1 cellular context compared by ENCODE assay signal in genomic region chr12:45648070-45648469, GRCh38.
A peak's percentile ranks its signal among the peaks of the same experiment; 100 is the strongest.
TF ChIP-seq lines count a peak whose summit lies in the region.

No MANE protein-coding gene starts in this region.

TF ChIP-seq in HepG2, 621 proteins besides CTCF, POLR2A, EP300 and RAD21 (continued from another document and continues in another):
- TF ChIP-seq HOXA9 (CRISPR knock-in tag; IDR thresholded peaks at IDR 0.05; ENCODE audit: borderline replicate concordance) (no peak), ZNF891 (CRISPR knock-in tag; IDR thresholded peaks at IDR 0.05) (no peak), HNF4A (CRISPR knock-in tag; IDR thresholded peaks at IDR 0.05) (peak; percentile 82), KAT7 (CRISPR knock-in tag; IDR thresholded peaks at IDR 0.05; ENCODE audit: borderline replicate concordance) (no peak), CENPT (CRISPR knock-in tag; IDR thresholded peaks at IDR 0.05; ENCODE audit: low read depth) (no peak), HNF4G (IDR thresholded peaks at IDR 0.05; ENCODE audit: borderline replicate concordance, low read depth, low read length) (no peak), HNF4G (CRISPR knock-in tag; IDR thresholded peaks at IDR 0.05; ENCODE audit: borderline replicate concordance, low read depth) (0 out of 2 replicates have a peak, but pooled peaks have one; percentile 37), ZNF879 (CRISPR knock-in tag; IDR thresholded peaks at IDR 0.05) (no peak), PAF1 (CRISPR knock-in tag; IDR thresholded peaks at IDR 0.05) (no peak), SP2 (CRISPR knock-in tag; IDR thresholded peaks at IDR 0.05) (no peak), SOX13 (IDR thresholded peaks at IDR 0.05) (no peak), SOX13 (CRISPR knock-in tag; conservative IDR thresholded peaks at IDR 0.05 in 1 of 2, IDR thresholded peaks at IDR 0.05 in 1 of 2) (no peak), NR2F6 (IDR thresholded peaks at IDR 0.05) (0 out of 2 replicates have a peak, but pooled peaks have one; percentile 7), NR2F6 (CRISPR knock-in tag; IDR thresholded peaks at IDR 0.05) (no peak), ZNF407 (CRISPR knock-in tag; IDR thresholded peaks at IDR 0.05; ENCODE audit: not compliant biosample characterization) (no peak), ZNF567 (CRISPR knock-in tag; IDR thresholded peaks at IDR 0.05; ENCODE audit: borderline replicate concordance) (no peak), RBM39 (IDR thresholded peaks at IDR 0.05; ENCODE audit: low read depth, low read length, poor library complexity, severe bottlenecking) (no peak), ZSCAN22 (CRISPR knock-in tag; IDR thresholded peaks at IDR 0.05) (no peak), MIER3 (CRISPR knock-in tag; IDR thresholded peaks at IDR 0.05; ENCODE audit: borderline replicate concordance) (no peak), LBX2 (CRISPR knock-in tag; IDR thresholded peaks at IDR 0.05; ENCODE audit: borderline replicate concordance) (no peak), HDAC1 (CRISPR knock-in tag; IDR thresholded peaks at IDR 0.05) (no peak), HOXA7 (CRISPR knock-in tag; IDR thresholded peaks at IDR 0.05) (no peak), HIC2 (CRISPR knock-in tag; IDR thresholded peaks at IDR 0.05; ENCODE audit: low read depth) (peak; percentile 69; the same call in 1 of the 2 replicates), ZNF280D (CRISPR knock-in tag; IDR thresholded peaks at IDR 0.05) (no peak), ZNF260 (CRISPR knock-in tag; IDR thresholded peaks at IDR 0.05; ENCODE audit: borderline replicate concordance, low read depth) (no peak), ZNF343 (CRISPR knock-in tag; IDR thresholded peaks at IDR 0.05) (no peak), SP140L (CRISPR knock-in tag; IDR thresholded peaks at IDR 0.05; ENCODE audit: borderline replicate concordance) (no peak), FLYWCH1 (CRISPR knock-in tag; IDR thresholded peaks at IDR 0.05) (no peak), CERS6 (CRISPR knock-in tag; IDR thresholded peaks at IDR 0.05) (no peak), JDP2 (CRISPR knock-in tag; IDR thresholded peaks at IDR 0.05; ENCODE audit: borderline replicate concordance) (no peak), RERE (CRISPR knock-in tag; IDR thresholded peaks at IDR 0.05; ENCODE audit: low read depth) (no peak), ZNF883 (CRISPR knock-in tag; IDR thresholded peaks at IDR 0.05; ENCODE audit: not compliant biosample characterization) (no peak), HES4 (CRISPR knock-in tag; IDR thresholded peaks at IDR 0.05; ENCODE audit: borderline replicate concordance) (no peak), SNAPC2 (CRISPR knock-in tag; IDR thresholded peaks at IDR 0.05) (no peak), ZZZ3 (CRISPR knock-in tag; IDR thresholded peaks at IDR 0.05; ENCODE audit: borderline replicate concordance) (no peak), ZNF160 (CRISPR knock-in tag; IDR thresholded peaks at IDR 0.05) (no peak), GTF3A (CRISPR knock-in tag; conservative IDR thresholded peaks at IDR 0.05) (no peak), ZMYM4 (CRISPR knock-in tag; IDR thresholded peaks at IDR 0.05) (0 out of 2 replicates have a peak, but pooled peaks have one; percentile 32)
